ENCODE assay signal across 2 cellular contexts in genomic region chr15:74783072-74783807, GRCh38.
TF ChIP-seq lines count a peak whose summit lies in the region.

No MANE protein-coding gene starts in this region.

TF ChIP-seq in GM23338, 12 proteins besides CTCF, POLR2A, EP300 and RAD21:
- TF ChIP-seq ZNF114 (CRISPR knock-in tag; IDR thresholded peaks at IDR 0.05) (no peak), EZH2 (IDR thresholded peaks at IDR 0.05; ENCODE audit: low read depth, unreplicated experiment) (no peak), JUNB (IDR thresholded peaks at IDR 0.05; ENCODE audit: unreplicated experiment) (no peak), REST (IDR thresholded peaks at IDR 0.05; ENCODE audit: unreplicated experiment) (no peak), ETS1 (IDR thresholded peaks at IDR 0.05) (no peak)
TF ChIP-seq in GM23338: peak in this region for 0.

TF ChIP-seq in endothelial cell of umbilical vein, 7 proteins besides CTCF, POLR2A, EP300 and RAD21:
- TF ChIP-seq MYC (IDR thresholded peaks at IDR 0.05; ENCODE audit: low read depth, low read length) (peak; percentile 61), FOS (IDR thresholded peaks at IDR 0.05; ENCODE audit: borderline replicate concordance, insufficient read depth, low read length) (no peak), MAX (IDR thresholded peaks at IDR 0.05; ENCODE audit: insufficient read depth, insufficient read length) (peak; percentile 80)
